8 cellular contexts compared by ENCODE assay signal in genomic region chr1:27152829-27153548, GRCh38. TPM values are rescaled to one million over a fixed set of nuclear protein-coding genes. Genes with fewer than 3 reads are reported as not detected.
DNase-seq lines count a peak whose midpoint lies in the region; ATAC-seq and TF ChIP-seq lines count a peak whose summit lies in the region.

No MANE protein-coding gene starts in this region.

- peaks cover 4% of the 10 kb centered on the region for H3K79me1 ChIP-seq in H9 (ENCODE audit: insufficient read depth, low read depth, low read length, poor library complexity, severe bottlenecking)

- 0 out of 7 replicates have a peak overlapping the region, but pooled peaks of 1 of the 3 experiments have one; percentile 63 for H3K27ac Mint-ChIP-seq in H9
- H3K27ac Mint-ChIP-seq in activated CD4-positive, alpha-beta memory T cell treated with anti-CD3 and anti-CD28 coated beads, Interleukin-2, amount 10 ng/mL, durations not matched to agents 7 days and 5 days = peak overlapping the region; percentile 38

- H3K4me3 ChIP-seq in heart left ventricle (peak overlapping the region in 11 of 12 donors; percentile 19 to 94 (median 76)), skin epidermis (peak overlapping the region; percentile 7 to 73 (median 27))

- H3K9me3 Mint-ChIP-seq in H9 = no peaks in the 10 kb centered on the region
- no peaks in the 10 kb centered on the region for H3K9me3 Mint-ChIP-seq in activated CD4-positive, alpha-beta memory T cell treated with anti-CD3 and anti-CD28 coated beads, Interleukin-2, amount 10 ng/mL, durations not matched to agents 7 days and 5 days

- H3K27ac ChIP-seq in H9 (ENCODE audit: insufficient read length, low read depth, low read length) (no peak overlapping the region), heart left ventricle (peak overlapping the region; percentile 69 to 95 (median 89)), skin epidermis (peak overlapping the region in 19 of 21 experiments; percentile 22 to 98 (median 92))

- no peak overlapping the region for H2AK5ac ChIP-seq in H9 (ENCODE audit: insufficient read length, low read length)

- intact Hi-C loops in heart left ventricle (cut with DNase I) = loop anchor here in 9 of 10 donors (2.0 to 10.0 kb wide), 5 partner anchors 20 to 51 kb away; no protein-coding TSS in a partner anchor

- CTCF ChIA-PET in activated CD4-positive, alpha-beta memory T cell treated with anti-CD3 and anti-CD28 coated beads, Interleukin-2, amount 10 ng/mL, durations not matched to agents 7 days and 5 days (lab: Charles Lee) = interaction anchor here (0.6 to 3.1 kb wide), 8 partner anchors 12 to 516 kb away, joined by 3 to 14 read pairs (median 4); no protein-coding TSS in a partner anchor

- H3K18ac ChIP-seq in H9 (ENCODE audit: insufficient read length, low read depth, low read length) = no peak overlapping the region

- no peaks in the 10 kb centered on the region for H4K20me1 ChIP-seq in H9 (ENCODE audit: control insufficient read depth, insufficient read depth, insufficient read length)

- WGBS in H9 (ENCODE audit: extremely low coverage, insufficient read length, low lambda C conversion rate) = no CpG with 5 or more reads among the region's 2 CpGs
- WGBS in heart left ventricle, 4 donors = 44 to 78% (median 63%) methylated on average over 2 of the region's 2 CpGs

- no peak overlapping the region for H3K56ac ChIP-seq in H9 (ENCODE audit: insufficient read length, low read depth, low read length)

- H3K9me3 ChIP-seq in H9 (ENCODE audit: control insufficient read depth, low read depth, low read length) (no peaks in the 10 kb centered on the region), heart left ventricle (no peaks in the 10 kb centered on the region)

- H3K4ac ChIP-seq in H9 (ENCODE audit: low read depth, low read length) = no peak overlapping the region

- no peak overlapping the region for H2BK15ac ChIP-seq in H9 (ENCODE audit: low read depth, low read length)

- no peak overlapping the region for H4K5ac ChIP-seq in H9 (ENCODE audit: insufficient read length, low read depth, low read length)

- H4K8ac ChIP-seq in H9 (replicated peaks; ENCODE audit: insufficient read length, low read depth, low read length) = no peak overlapping the region

- TF ChIP-seq CTCF in H9 (conservative IDR thresholded peaks at IDR 0.05) (no peak), heart left ventricle (IDR thresholded peaks at IDR 0.05) (no peak)

- no peak overlapping the region for H4K91ac ChIP-seq in H9 (ENCODE audit: insufficient read length, low read depth, low read length)

- no peaks in the 10 kb centered on the region for H3K27me3 Mint-ChIP-seq in H9 (ENCODE audit: low read depth)
- no peaks in the 10 kb centered on the region for H3K27me3 Mint-ChIP-seq in activated CD4-positive, alpha-beta memory T cell treated with anti-CD3 and anti-CD28 coated beads, Interleukin-2, amount 10 ng/mL, durations not matched to agents 7 days and 5 days

- H3K36me3 ChIP-seq in heart left ventricle = no peaks in the 10 kb centered on the region

- H3K79me2 ChIP-seq in H9 (ENCODE audit: insufficient read depth, low read length) = no peaks in the 10 kb centered on the region; the same call in 1 of the 2 replicates

- H3K9ac ChIP-seq in H9 (ENCODE audit: extremely low read depth, insufficient read length, low read length) = no peak overlapping the region

- H3K27me3 ChIP-seq in H9 (ENCODE audit: insufficient read depth, low read length) (no peaks in the 10 kb centered on the region), heart left ventricle (no peaks in the 10 kb centered on the region)

- no peak overlapping the region; the same call in 1 of the 2 replicates for H3K14ac ChIP-seq in H9 (ENCODE audit: insufficient read depth, low read length)

- H3K4me2 ChIP-seq in H9 (ENCODE audit: insufficient read depth, insufficient read length, low read length) = peak overlapping the region; percentile 12

- H3K23ac ChIP-seq in H9 (ENCODE audit: insufficient read length, low read depth, low read length) = no peak overlapping the region

- H3T11ph ChIP-seq in H9 (ENCODE audit: low read length) = no peak overlapping the region

- H2BK120ac ChIP-seq in H9 (ENCODE audit: low read depth, low read length, poor library complexity, severe bottlenecking) = no peak overlapping the region

- POLR2A ChIA-PET in activated CD4-positive, alpha-beta memory T cell treated with anti-CD3 and anti-CD28 coated beads, Interleukin-2, amount 10 ng/mL, durations not matched to agents 7 days and 5 days (lab: Charles Lee) = interaction anchor here (0.7 to 9.6 kb wide), 6 partner anchors 7 to 159 kb away, joined by 3 to 205 read pairs (median 12); no protein-coding TSS in a partner anchor

- no peak overlapping the region for H2BK20ac ChIP-seq in H9 (ENCODE audit: low read depth, low read length, poor library complexity, severe bottlenecking)

- no peak for TF ChIP-seq POLR2A in heart left ventricle (IDR thresholded peaks at IDR 0.05)

- H3K36me3 Mint-ChIP-seq in H9 (ENCODE audit: insufficient read depth in 1 of 3, low read depth in 3 of 3) = peaks cover 0 to 4% (median 2%) of the 10 kb centered on the region in 3 experiments; a peak in 1 of 7 replicates
- peaks cover 4% of the 10 kb centered on the region for H3K36me3 Mint-ChIP-seq in activated CD4-positive, alpha-beta memory T cell treated with anti-CD3 and anti-CD28 coated beads, Interleukin-2, amount 10 ng/mL, durations not matched to agents 7 days and 5 days (ENCODE audit: low read depth)

- H2BK5ac ChIP-seq in H9 (ENCODE audit: insufficient read length, low read length) = no peak overlapping the region

- peak in 3 of 4 donors; percentile 1 for ATAC-seq in heart left ventricle
- no peak for ATAC-seq in GM21367 (IDR thresholded peaks at IDR 0.05; ENCODE audit: unreplicated experiment)
- ATAC-seq in GM19395 (IDR thresholded peaks at IDR 0.05; ENCODE audit: unreplicated experiment) = no peak

- H3K23me2 ChIP-seq in H9 (ENCODE audit: insufficient read length, low read depth, low read length, poor library complexity, severe bottlenecking) = peaks cover 11% of the 10 kb centered on the region

- H2AFZ ChIP-seq in H9 (ENCODE audit: low read length) = no peak overlapping the region

- DNase-seq in H9 (no peak), heart left ventricle (no peak), SK-N-DZ (ENCODE audit: low spot score) (no peak)
- DNase-seq in activated CD4-positive, alpha-beta memory T cell treated with anti-CD3 and anti-CD28 coated beads, Interleukin-2, amount 10 ng/mL, durations not matched to agents 7 days and 5 days = no peak
- no peak for DNase-seq in activated CD4-positive, CD25-positive, alpha-beta regulatory T cell treated with anti-CD3 and anti-CD28 coated beads, Interleukin-2, amount 50 U/mL, for 72 hours

- no peak overlapping the region for H2BK12ac ChIP-seq in H9 (ENCODE audit: insufficient read length, low read depth, low read length)

- peak overlapping the region; percentile 76 to 95 for H3K4me3 Mint-ChIP-seq in H9
- H3K4me3 Mint-ChIP-seq in activated CD4-positive, alpha-beta memory T cell treated with anti-CD3 and anti-CD28 coated beads, Interleukin-2, amount 10 ng/mL, durations not matched to agents 7 days and 5 days = peak overlapping the region; percentile 88

- no peaks in the 10 kb centered on the region for H3K4me1 ChIP-seq in H9 (ENCODE audit: insufficient read depth, low read length)
- H3K4me1 ChIP-seq in heart left ventricle = peaks cover 0 to 73% (median 66%) of the 10 kb centered on the region in 12 donors

- H3K4me1 Mint-ChIP-seq in H9 = peaks cover 28 to 40% of the 10 kb centered on the region in 2 experiments
- peaks cover 50% of the 10 kb centered on the region for H3K4me1 Mint-ChIP-seq in activated CD4-positive, alpha-beta memory T cell treated with anti-CD3 and anti-CD28 coated beads, Interleukin-2, amount 10 ng/mL, durations not matched to agents 7 days and 5 days

RNA-seq across cellular contexts. Expression of gene SLC9A1, which starts 1.9 kb away (rescaled TPM):
- total RNA-seq in H9 (2021) (20.8 and 21.3 TPM in 2 replicates), heart left ventricle (10 to 100 TPM; 11.4 to 44.9 (median 25.3) TPM)
- 10 to 100 TPM; 26.6 to 27.5 TPM for total RNA-seq in activated CD4-positive, alpha-beta memory T cell treated with anti-CD3 and anti-CD28 coated beads, Interleukin-2, amount 10 ng/mL, durations not matched to agents 7 days and 5 days
- polyA plus RNA-seq in heart left ventricle = 10 to 100 TPM in 1 of 2 donors, 1 to 10 TPM in 1; 9.4 to 15.1 TPM
- 3.7 and 5.6 TPM in 2 replicates for polyA plus RNA-seq in SK-N-DZ (2014; cell fraction: cytosol; rRNA removed)
- 2.2 and 5.6 TPM in 2 replicates for polyA plus RNA-seq in SK-N-DZ (2014; cell fraction: nucleus; rRNA removed)

Comparison
In these comparisons a context has a peak if more than half of its experiments do, and no peak if none do; other contexts are left out.
1. ATAC-seq: peak in heart left ventricle (3 of 4); none in GM21367 (single experiment) and GM19395 (single experiment).